8 cellular contexts compared by ENCODE assay signal in the genomic region with DNA sequence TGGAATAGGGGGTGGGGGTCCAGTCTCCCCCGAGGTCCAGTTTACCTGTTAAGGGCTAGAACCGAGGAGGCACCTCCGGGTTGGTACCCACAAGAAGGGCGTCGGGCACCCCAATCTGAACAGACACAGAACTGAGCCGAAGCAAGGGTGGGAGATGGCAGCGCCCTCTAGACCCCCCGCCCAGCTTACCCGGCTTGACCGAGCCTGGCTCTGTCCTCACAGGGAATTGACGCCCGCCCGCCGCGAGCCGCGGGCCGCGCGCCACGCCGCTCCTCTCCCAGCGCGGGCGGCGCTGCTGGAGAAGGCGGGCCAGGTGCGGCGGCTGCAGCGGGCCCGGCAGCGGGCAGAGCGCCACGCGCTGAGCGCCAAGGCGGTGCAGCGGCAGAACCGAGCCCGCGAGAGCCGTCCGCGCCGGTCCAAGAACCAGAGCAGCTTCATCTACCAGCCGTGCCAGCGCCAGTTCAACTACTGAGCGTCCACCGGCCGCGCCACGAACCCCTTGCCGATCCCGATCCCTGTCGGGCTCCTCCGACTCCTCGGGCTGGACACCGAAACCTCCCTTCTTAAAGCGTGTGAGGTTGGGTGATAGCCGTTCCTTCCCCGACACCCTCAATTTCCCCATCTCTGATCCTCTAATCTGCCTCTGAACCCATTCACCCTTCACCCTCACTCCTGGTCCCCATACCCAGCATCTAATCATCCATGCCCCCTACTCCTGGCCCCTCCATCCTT. TPM values are rescaled to one million over a fixed set of nuclear protein-coding genes. Genes with fewer than 3 reads are reported as not detected.
A peak's percentile ranks its signal among the peaks of the same experiment; 100 is the strongest.
DNase-seq lines count a peak whose midpoint lies in the region; ATAC-seq, FAIRE-seq and TF ChIP-seq lines count a peak whose summit lies in the region.

No MANE protein-coding gene starts in this region.

- peaks cover 58% of the 10 kb centered on the region for H4K20me1 ChIP-seq in astrocyte (ENCODE audit: insufficient read depth, low read length)

- H3K9ac ChIP-seq in astrocyte (ENCODE audit: low read length): peak overlapping the region; percentile 83

- H3K4me2 ChIP-seq in astrocyte (ENCODE audit: low read length): peak overlapping the region; percentile 89

- POLR2A ChIA-PET in Caco-2 (lab: Charles Lee): interaction anchor here (0.6 kb wide), 2 partner anchors 9 to 16 kb away, joined by 3 to 4 read pairs; no protein-coding TSS in a partner anchor

- no CpG with 5 or more reads among the region's 61 CpGs for WGBS in iPS DF 6.9 (ENCODE audit: insufficient coverage, insufficient read length)

- H3K9me3 ChIP-seq in Caco-2 (no peaks in the 10 kb centered on the region), astrocyte (ENCODE audit: insufficient read depth, low read depth, low read length) (no peaks in the 10 kb centered on the region), iPS DF 6.9 (ENCODE audit: control insufficient read depth, insufficient read depth, low read length) (no peaks in the 10 kb centered on the region)

- DNase-seq in Caco-2: peak in 1 of 2 experiments; percentile 88
- peak; percentile 75 for DNase-seq in NCI-H774 (lab: John Stamatoyannopoulos, UW)
- peak; percentile 47 for DNase-seq in astrocyte (ENCODE audit: low read depth)
- no peak for DNase-seq in iPS DF 6.9 (ENCODE audit: low read depth, low spot score)
- peak; percentile 70 for DNase-seq in sciatic nerve (ENCODE audit: low spot score)
- no peak for DNase-seq in ureter (ENCODE audit: low spot score)

- TF ChIP-seq CTCF in Caco-2 (IDR thresholded peaks at IDR 0.05; ENCODE audit: insufficient read depth in 1 of 2, low read depth in 1 of 2, low read length in 1 of 2, severe bottlenecking in 1 of 2, unreplicated experiment in 1 of 2): peak; percentile 34 to 72
- no peak for TF ChIP-seq CTCF in astrocyte (IDR thresholded peaks at IDR 0.05; ENCODE audit: insufficient read depth, low read depth, low read length)

- peak overlapping the region; percentile 78 for H3K4me3 Mint-ChIP-seq in Caco-2 (ENCODE audit: unreplicated experiment)
- peak overlapping the region; percentile 74 for H3K4me3 Mint-ChIP-seq in astrocyte (ENCODE audit: unreplicated experiment)

- BruUV-seq in Caco-2 (replicated peaks; lab: Mats Ljungman, UMichigan): no TSS peak

- peak overlapping the region; percentile 83 for H2AFZ ChIP-seq in astrocyte (ENCODE audit: low read depth, low read length)

- peaks cover 23% of the 10 kb centered on the region for H3K4me1 ChIP-seq in Caco-2
- H3K4me1 ChIP-seq in astrocyte (ENCODE audit: insufficient read depth, low read length): peaks cover 30% of the 10 kb centered on the region
- H3K4me1 ChIP-seq in iPS DF 6.9 (ENCODE audit: control insufficient read depth, insufficient read depth, low read length): peaks cover under 1% of the 10 kb centered on the region; the same call in 1 of the 2 replicates

- ATAC-seq in GM19025 (IDR thresholded peaks at IDR 0.05; ENCODE audit: low read depth, unreplicated experiment) (peak; percentile 37), HG03280 (IDR thresholded peaks at IDR 0.05; ENCODE audit: unreplicated experiment) (peak; percentile 36), sciatic nerve (peak; percentile 77)

- FAIRE-seq in astrocyte (lab: Jason Lieb, UNC): no peak

- H3K36me3 ChIP-seq in Caco-2 (ENCODE audit: control insufficient read depth, insufficient read depth, low read length) (peaks cover 1% of the 10 kb centered on the region; the same call in 1 of the 2 replicates), astrocyte (ENCODE audit: insufficient read depth, low read length) (peaks cover 2% of the 10 kb centered on the region), iPS DF 6.9 (ENCODE audit: control insufficient read depth, insufficient read depth, low read length) (no peaks in the 10 kb centered on the region)

- H3K27ac ChIP-seq in astrocyte (ENCODE audit: low read depth, low read length): peak overlapping the region; percentile 74
- no peak overlapping the region for H3K27ac ChIP-seq in iPS DF 6.9 (ENCODE audit: low read length)

- H3K4me3 ChIP-seq in Caco-2 (ENCODE audit: low read depth, low read length) (peak overlapping the region; percentile 82), astrocyte (ENCODE audit: insufficient read depth, low read depth, low read length) (peak overlapping the region; percentile 56), iPS DF 6.9 (ENCODE audit: low read length) (peak overlapping the region; percentile 87; the same call in 1 of the 2 replicates)

- no peaks in the 10 kb centered on the region for H3K27me3 Mint-ChIP-seq in Caco-2 (ENCODE audit: insufficient read depth, unreplicated experiment)
- peaks cover 6% of the 10 kb centered on the region for H3K27me3 Mint-ChIP-seq in astrocyte (ENCODE audit: low read depth, unreplicated experiment)

- H3K36me3 Mint-ChIP-seq in Caco-2 (ENCODE audit: insufficient read depth, unreplicated experiment): peaks cover 54% of the 10 kb centered on the region
- peaks cover 5% of the 10 kb centered on the region for H3K36me3 Mint-ChIP-seq in astrocyte (ENCODE audit: low read depth, unreplicated experiment)

- H3K27ac Mint-ChIP-seq in Caco-2 (ENCODE audit: unreplicated experiment) (peak overlapping the region; percentile 19), astrocyte (ENCODE audit: unreplicated experiment) (peak overlapping the region; percentile 80)

- intact Hi-C loops in Caco-2 (cut with micrococcal nuclease; ENCODE audit: unreplicated experiment) (loop anchor here (1.0 to 5.0 kb wide), 5 partner anchors 34 to 407 kb away; partner anchors contain the start of gene AHCY), sciatic nerve (cut with DNase I) (loop anchor here (10.0 kb wide), 2 partner anchors 125 to 395 kb away; no protein-coding TSS in a partner anchor)

- no peaks in the 10 kb centered on the region for H3K27me3 ChIP-seq in Caco-2 (replicated peaks; ENCODE audit: control insufficient read depth, insufficient read depth, low read length)
- no peaks in the 10 kb centered on the region for H3K27me3 ChIP-seq in astrocyte (ENCODE audit: insufficient read depth, low read length)
- H3K27me3 ChIP-seq in iPS DF 6.9 (ENCODE audit: control insufficient read depth, insufficient read depth, low read length): peaks cover 12% of the 10 kb centered on the region; the same call in 1 of the 2 replicates

- H3K9me3 Mint-ChIP-seq in Caco-2 (ENCODE audit: unreplicated experiment) (no peaks in the 10 kb centered on the region), astrocyte (ENCODE audit: unreplicated experiment) (no peaks in the 10 kb centered on the region)

- H3K79me2 ChIP-seq in astrocyte (ENCODE audit: insufficient read depth, low read length): no peaks in the 10 kb centered on the region

- CTCF ChIA-PET in Caco-2 (lab: Charles Lee): interaction anchor here (0.6 to 2.5 kb wide), 7 partner anchors 59 to 397 kb away, joined by 3 to 14 read pairs (median 6); partner anchors contain the start of gene DYNLRB1

- H3K4me1 Mint-ChIP-seq in Caco-2 (ENCODE audit: low read depth, unreplicated experiment) (peaks cover 30% of the 10 kb centered on the region), astrocyte (ENCODE audit: low read depth, unreplicated experiment) (peaks cover 29% of the 10 kb centered on the region)

RNA-seq across cellular contexts. Expression of gene TP53INP2, which starts 5.9 kb away (rescaled TPM):
- total RNA-seq in Caco-2 (2022): 26.2 and 29.7 TPM in 2 replicates
- total RNA-seq in astrocyte: 19.6 and 22.7 TPM in 2 replicates
- 36.9 TPM for total RNA-seq in sciatic nerve
- 31.9 TPM for total RNA-seq in ureter

RNA-seq across cellular contexts. Expression of gene PIGU, which starts 33.1 kb away (rescaled TPM):
- total RNA-seq in Caco-2 (2022) (61.7 and 62.9 TPM in 2 replicates), astrocyte (16.7 and 17.4 TPM in 2 replicates), sciatic nerve (28.2 TPM), ureter (33.5 TPM)

Comparison
In these comparisons a context has a peak if more than half of its experiments do, and no peak if none do; other contexts are left out.
1. DNase-seq: peak in NCI-H774 (single experiment), astrocyte (single experiment) and sciatic nerve (single experiment); none in iPS DF 6.9 (single experiment) and ureter (single experiment).
2. Peak in every context shown above with its lines, with median percentiles within 50 percentile points of each other: H3K4me3 ChIP-seq and ATAC-seq.